ENCODE assay signal across 8 cellular contexts in the genomic region with DNA sequence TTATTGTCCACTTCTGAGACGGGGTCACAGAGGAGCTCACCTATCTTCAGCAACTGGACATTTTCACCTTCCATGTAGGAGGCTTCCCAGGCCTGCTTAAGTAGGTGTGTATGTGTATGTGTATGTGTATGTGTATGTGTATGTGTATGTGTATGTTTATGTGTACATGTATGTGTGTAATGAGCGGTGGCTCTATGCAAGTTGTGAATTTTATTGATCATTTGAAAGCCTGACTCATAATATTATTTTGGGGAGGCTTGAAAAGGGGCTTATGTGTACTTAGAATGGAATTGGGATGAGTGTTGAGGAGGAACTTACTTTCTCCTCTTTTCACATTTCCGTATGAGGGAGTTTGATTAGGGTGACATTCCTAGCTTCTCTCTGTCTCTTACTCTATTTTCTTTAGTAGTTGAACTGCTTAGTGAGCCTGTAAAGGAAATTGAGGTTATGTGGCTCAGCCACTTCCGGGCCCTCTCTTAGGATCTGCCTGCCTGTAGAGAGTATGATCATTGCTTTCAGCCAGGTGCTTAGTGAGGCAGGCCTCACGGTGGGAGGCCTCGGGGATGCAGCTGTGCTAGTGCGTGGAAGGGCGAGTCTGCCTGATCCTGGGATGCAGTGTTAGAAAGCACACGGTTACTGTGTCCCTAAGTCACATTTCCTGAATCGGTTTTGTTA.
DNase-seq lines count a peak whose midpoint lies in the region; ATAC-seq and TF ChIP-seq lines count a peak whose summit lies in the region.

No MANE protein-coding gene starts in this region.

- CTCF ChIA-PET in PC-3 (lab: Charles Lee), result no interaction called here

- no peak for TF ChIP-seq CTCF in left ventricle myocardium inferior (IDR thresholded peaks at IDR 0.05; ENCODE audit: borderline replicate concordance)
- TF ChIP-seq CTCF in PC-3 (conservative IDR thresholded peaks at IDR 0.05; ENCODE audit: low read depth, low read length), result no peak

- DNase-seq in left ventricle myocardium inferior, result no peak
- no peak for DNase-seq in Right ventricle myocardium superior
- peak; percentile 63 for DNase-seq in effector CD4-positive, alpha-beta T cell
- DNase-seq in stimulated activated naive CD8-positive, alpha-beta T cell treated with anti-CD3 and anti-CD28 coated beads, Interleukin-15, amount 100 ng/mL, for 72 hours, result peak; percentile 55 to 74
- no peak for DNase-seq in T1000 (lab: John Stamatoyannopoulos, UW)
- DNase-seq in PC-3, result no peak

- H3K27ac Mint-ChIP-seq in T-helper 1 cell treated with Interleukin-12 subunit alpha and Interleukin-12 subunit beta and Interleukin-4 antibody, amounts not matched to agents 30 μg/mL and 1 μg/mL, for 36 hours, result peak overlapping the region; percentile 76
- H3K27ac Mint-ChIP-seq in stimulated activated naive CD8-positive, alpha-beta T cell treated with anti-CD3 and anti-CD28 coated beads, Interleukin-15, amount 100 ng/mL, for 72 hours, result peak overlapping the region in 1 of 2 donors; percentile 28

- H3K27me3 ChIP-seq in left ventricle myocardium inferior (ENCODE audit: low read depth) (no peaks in the 10 kb centered on the region), PC-3 (ENCODE audit: low read length) (no peaks in the 10 kb centered on the region)

- H3K9me3 Mint-ChIP-seq in T-helper 1 cell treated with Interleukin-12 subunit alpha and Interleukin-12 subunit beta and Interleukin-4 antibody, amounts not matched to agents 30 μg/mL and 1 μg/mL, for 36 hours, result peaks cover 12% of the 10 kb centered on the region
- peaks cover 0 to 7% of the 10 kb centered on the region in 2 donors for H3K9me3 Mint-ChIP-seq in stimulated activated naive CD8-positive, alpha-beta T cell treated with anti-CD3 and anti-CD28 coated beads, Interleukin-15, amount 100 ng/mL, for 72 hours

- no peak overlapping the region for H3K4me2 ChIP-seq in PC-3 (ENCODE audit: low read length)

- H3K4me1 ChIP-seq in left ventricle myocardium inferior, result peaks cover 59% of the 10 kb centered on the region
- no peaks in the 10 kb centered on the region for H3K4me1 ChIP-seq in PC-3 (ENCODE audit: insufficient read depth, low read length)

- peaks cover 3% of the 10 kb centered on the region for H3K9me3 ChIP-seq in left ventricle myocardium inferior (replicated peaks)
- H3K9me3 ChIP-seq in PC-3 (ENCODE audit: low read length), result no peaks in the 10 kb centered on the region

- peak overlapping the region; percentile 66 for H3K4me3 Mint-ChIP-seq in T-helper 1 cell treated with Interleukin-12 subunit alpha and Interleukin-12 subunit beta and Interleukin-4 antibody, amounts not matched to agents 30 μg/mL and 1 μg/mL, for 36 hours
- H3K4me3 Mint-ChIP-seq in stimulated activated naive CD8-positive, alpha-beta T cell treated with anti-CD3 and anti-CD28 coated beads, Interleukin-15, amount 100 ng/mL, for 72 hours, result peak overlapping the region; percentile 40 to 78

- H3K36me3 ChIP-seq in left ventricle myocardium inferior (no peaks in the 10 kb centered on the region), PC-3 (ENCODE audit: low read depth, low read length) (no peaks in the 10 kb centered on the region)

- H3K4me3 ChIP-seq in left ventricle myocardium inferior, result no peak overlapping the region
- no peak overlapping the region for H3K4me3 ChIP-seq in PC-3 (ENCODE audit: low read length)

- no peak overlapping the region for H2AFZ ChIP-seq in PC-3 (ENCODE audit: low read length)

- intact Hi-C loops in left ventricle myocardium inferior (cut with micrococcal nuclease) (no loop called here), Right ventricle myocardium superior (cut with DNase I) (no loop called here), PC-3 (cut with micrococcal nuclease) (no loop called here)

- no TSS peak for BruUV-seq in PC-3 (replicated peaks; lab: Mats Ljungman, UMichigan)

- H3K79me2 ChIP-seq in PC-3 (ENCODE audit: low read length), result no peaks in the 10 kb centered on the region

- peaks cover 8% of the 10 kb centered on the region for H3K36me3 Mint-ChIP-seq in T-helper 1 cell treated with Interleukin-12 subunit alpha and Interleukin-12 subunit beta and Interleukin-4 antibody, amounts not matched to agents 30 μg/mL and 1 μg/mL, for 36 hours (ENCODE audit: low read depth)

- H3K27me3 Mint-ChIP-seq in T-helper 1 cell treated with Interleukin-12 subunit alpha and Interleukin-12 subunit beta and Interleukin-4 antibody, amounts not matched to agents 30 μg/mL and 1 μg/mL, for 36 hours (ENCODE audit: low read depth), result peaks cover 31% of the 10 kb centered on the region
- H3K27me3 Mint-ChIP-seq in stimulated activated naive CD8-positive, alpha-beta T cell treated with anti-CD3 and anti-CD28 coated beads, Interleukin-15, amount 100 ng/mL, for 72 hours, result peaks cover 6% of the 10 kb centered on the region

- no peaks in the 10 kb centered on the region for H3K9me2 ChIP-seq in PC-3 (replicated peaks; ENCODE audit: low read length)

- H4K20me1 ChIP-seq in PC-3 (ENCODE audit: low read length), result no peaks in the 10 kb centered on the region

- H3K4me1 Mint-ChIP-seq in T-helper 1 cell treated with Interleukin-12 subunit alpha and Interleukin-12 subunit beta and Interleukin-4 antibody, amounts not matched to agents 30 μg/mL and 1 μg/mL, for 36 hours (ENCODE audit: low read depth), result peaks cover 41% of the 10 kb centered on the region
- H3K4me1 Mint-ChIP-seq in stimulated activated naive CD8-positive, alpha-beta T cell treated with anti-CD3 and anti-CD28 coated beads, Interleukin-15, amount 100 ng/mL, for 72 hours, result peaks cover 57% of the 10 kb centered on the region

- no peaks in the 10 kb centered on the region for H3F3A ChIP-seq in PC-3 (ENCODE audit: low read length, unreplicated experiment)

- peak overlapping the region; percentile 97 for H3K27ac ChIP-seq in left ventricle myocardium inferior (replicated peaks)
- no peak overlapping the region for H3K27ac ChIP-seq in PC-3 (ENCODE audit: low read length)

- POLR2A ChIA-PET in PC-3 (lab: Charles Lee; ENCODE audit: unreplicated experiment), result no interaction called here

- no peak overlapping the region for H3K9ac ChIP-seq in PC-3 (ENCODE audit: low read length)

- ATAC-seq in Right ventricle myocardium superior (ENCODE audit: poor library complexity) (no peak), HG03196 (IDR thresholded peaks at IDR 0.05; ENCODE audit: unreplicated experiment) (peak; percentile 66), PC-3 (no peak)
- peak; percentile 100 for ATAC-seq in stimulated activated naive CD8-positive, alpha-beta T cell treated with anti-CD3 and anti-CD28 coated beads, Interleukin-15, amount 100 ng/mL, for 72 hours

Comparison
In these comparisons a context has a peak if more than half of its experiments do, and no peak if none do; other contexts are left out.
1. DNase-seq: peak in effector CD4-positive, alpha-beta T cell (single experiment) and stimulated activated naive CD8-positive, alpha-beta T cell treated with anti-CD3 and anti-CD28 coated beads, Interleukin-15, amount 100 ng/mL, for 72 hours (2 of 2); none in left ventricle myocardium inferior (single experiment), Right ventricle myocardium superior (single experiment), T1000 (single experiment) and PC-3 (single experiment).
2. ATAC-seq: peak in HG03196 (single experiment) and stimulated activated naive CD8-positive, alpha-beta T cell treated with anti-CD3 and anti-CD28 coated beads, Interleukin-15, amount 100 ng/mL, for 72 hours (single experiment); none in Right ventricle myocardium superior (single experiment) and PC-3 (single experiment).